In the genomic region with DNA sequence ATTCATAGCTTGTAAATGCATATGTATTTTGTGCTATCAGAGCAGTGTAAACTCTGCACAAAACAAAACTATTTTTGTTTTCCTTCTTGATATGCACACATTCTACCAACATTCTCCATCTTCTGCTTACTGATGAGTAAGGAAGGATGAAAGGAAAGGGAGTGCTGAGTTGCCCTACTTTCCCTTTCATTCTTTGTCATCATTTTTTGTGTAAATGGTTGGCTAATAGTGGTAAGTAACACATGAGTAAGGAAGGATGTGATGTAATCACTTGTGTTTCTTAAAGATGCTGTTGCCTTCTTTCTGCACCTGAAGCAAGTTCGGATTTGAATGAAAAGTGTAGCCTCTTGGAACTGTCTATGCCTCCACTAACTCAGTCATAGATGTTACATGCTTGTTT, we compare ENCODE assay signal across 9 cellular contexts. TPM values are rescaled to one million over a fixed set of nuclear protein-coding genes. Genes with fewer than 3 reads are reported as not detected.
DNase-seq lines count a peak whose midpoint lies in the region; ATAC-seq and TF ChIP-seq lines count a peak whose summit lies in the region.
"Had no signal": no experiment of that assay in that cellular context is flagged by ENCODE, and none has a peak within 500 bp of the region (broad histone marks: within the 10 kb centered on the region; RNA-seq: fewer than 3 reads in every experiment).

No MANE protein-coding gene starts in this region.

- TF ChIP-seq RAD21 in HCT116 (IDR thresholded peaks at IDR 0.05; ENCODE audit: low read depth), result no peak

- H3K9ac ChIP-seq in HCT116 (ENCODE audit: low read length) (no peak overlapping the region), PC-3 (ENCODE audit: low read length) (no peak overlapping the region)

- POLR2A ChIA-PET in HCT116 (lab: Charles Lee) (no interaction called here), PC-3 (lab: Charles Lee; ENCODE audit: unreplicated experiment) (no interaction called here)

- H3K36me3 Mint-ChIP-seq in endothelial cell (ENCODE audit: low read depth, unreplicated experiment), result peaks cover 4% of the 10 kb centered on the region

- H3K4me1 ChIP-seq in HCT116 (ENCODE audit: control insufficient read depth in 1 of 2, insufficient read depth in 2 of 2, low read length in 2 of 2), result peaks cover 6 to 12% of the 10 kb centered on the region in 2 experiments; a peak in 3 of 4 replicates
- H3K4me1 ChIP-seq in PC-3 (ENCODE audit: insufficient read depth, low read length), result peaks cover 13% of the 10 kb centered on the region
- peaks cover 2% of the 10 kb centered on the region for H3K4me1 ChIP-seq in prostate gland (replicated peaks)
- H3K4me1 ChIP-seq in tibial nerve, result peaks cover 0 to 33% (median 8%) of the 10 kb centered on the region in 4 donors

- no peaks in the 10 kb centered on the region for H3K36me3 ChIP-seq in HCT116 (ENCODE audit: control insufficient read depth in 1 of 2, insufficient read depth in 2 of 2, low read length in 2 of 2)
- no peaks in the 10 kb centered on the region for H3K36me3 ChIP-seq in PC-3 (ENCODE audit: low read depth, low read length)
- H3K36me3 ChIP-seq in prostate gland, result no peaks in the 10 kb centered on the region
- no peaks in the 10 kb centered on the region for H3K36me3 ChIP-seq in tibial nerve

- H3K4me3 Mint-ChIP-seq in endothelial cell (ENCODE audit: unreplicated experiment), result no peak overlapping the region

- TF ChIP-seq CTCF in HCT116 (IDR thresholded peaks at IDR 0.05 in 2 of 3, conservative IDR thresholded peaks at IDR 0.05 in 1 of 3; ENCODE audit: borderline replicate concordance in 1 of 3, insufficient read depth in 1 of 3, low read depth in 2 of 3, low read length in 2 of 3), result no peak
- TF ChIP-seq CTCF in PC-3 (conservative IDR thresholded peaks at IDR 0.05; ENCODE audit: low read depth, low read length), result no peak
- no peak for TF ChIP-seq CTCF in prostate gland (IDR thresholded peaks at IDR 0.05)
- no peak for TF ChIP-seq CTCF in endothelial cell (IDR thresholded peaks at IDR 0.05; ENCODE audit: unreplicated experiment)
- TF ChIP-seq CTCF in tibial nerve (IDR thresholded peaks at IDR 0.05), result no peak

- RAD21 ChIA-PET in HCT116 (lab: Charles Lee; ENCODE audit: low non-redundant PET in 1 of 2, low total read pairs in 2 of 2, uncharacterized antibody in 2 of 2, unreplicated experiment in 2 of 2), result no interaction called here

- H3K27ac ChIP-seq in HCT116 (ENCODE audit: low read depth, low read length) (no peak overlapping the region), PC-3 (ENCODE audit: low read length) (no peak overlapping the region), prostate gland (no peak overlapping the region), tibial nerve (no peak overlapping the region)

- H3K4me1 Mint-ChIP-seq in endothelial cell (ENCODE audit: unreplicated experiment), result peaks cover 22% of the 10 kb centered on the region

- no peaks in the 10 kb centered on the region for H3F3A ChIP-seq in PC-3 (ENCODE audit: low read length, unreplicated experiment)

- H3K4me2 ChIP-seq in HCT116 (ENCODE audit: low read length) (no peak overlapping the region), PC-3 (ENCODE audit: low read length) (no peak overlapping the region)

- intact Hi-C loops in HCT116 (cut with micrococcal nuclease) (no loop called here), PC-3 (cut with micrococcal nuclease) (loop anchor here (10.0 kb wide), 2 partner anchors 167 to 557 kb away; no protein-coding TSS in a partner anchor), prostate gland (cut with DNase I) (loop anchor here (10.0 kb wide), 2 partner anchors 157 to 387 kb away; a partner anchor contains a TSS)

- CTCF ChIA-PET in HCT116 (lab: Charles Lee), result no interaction called here
- CTCF ChIA-PET in PC-3 (lab: Charles Lee), result no interaction called here

- H2AFZ ChIP-seq in HCT116 (ENCODE audit: low read depth, low read length, poor library complexity, severe bottlenecking) (no peak overlapping the region), PC-3 (ENCODE audit: low read length) (no peak overlapping the region)

- H4K20me1 ChIP-seq in HCT116 (ENCODE audit: insufficient read depth) (no peaks in the 10 kb centered on the region), PC-3 (ENCODE audit: low read length) (no peaks in the 10 kb centered on the region)

- peak in 1 of 2 donors; percentile 67 for TF ChIP-seq EP300 in tibial nerve (IDR thresholded peaks at IDR 0.05)

- H3K4me3 ChIP-seq in HCT116 (replicated peaks in 1 of 2; ENCODE audit: low read depth in 1 of 2, low read length in 2 of 2) (no peak overlapping the region), PC-3 (ENCODE audit: low read length) (no peak overlapping the region), prostate gland (no peak overlapping the region), tibial nerve (no peak overlapping the region)

- H3K9me3 ChIP-seq in HCT116 (ENCODE audit: control insufficient read depth in 1 of 2, insufficient read depth in 1 of 2, low read depth in 1 of 2, low read length in 2 of 2), result no peaks in the 10 kb centered on the region
- no peaks in the 10 kb centered on the region for H3K9me3 ChIP-seq in PC-3 (ENCODE audit: low read length)
- H3K9me3 ChIP-seq in prostate gland, result no peaks in the 10 kb centered on the region
- H3K9me3 ChIP-seq in tibial nerve, result no peaks in the 10 kb centered on the region

- H3K27me3 ChIP-seq in HCT116 (ENCODE audit: insufficient read depth, low read length) (no peaks in the 10 kb centered on the region), PC-3 (ENCODE audit: low read length) (no peaks in the 10 kb centered on the region), prostate gland (replicated peaks; ENCODE audit: insufficient read depth) (no peaks in the 10 kb centered on the region), tibial nerve (no peaks in the 10 kb centered on the region)

- no peak for ATAC-seq in HCT116
- no peak for ATAC-seq in PC-3

- no peaks in the 10 kb centered on the region for H3K9me2 ChIP-seq in HCT116 (ENCODE audit: insufficient read depth)
- H3K9me2 ChIP-seq in PC-3 (replicated peaks; ENCODE audit: low read length), result no peaks in the 10 kb centered on the region

- no peak overlapping the region for H3K27ac Mint-ChIP-seq in endothelial cell (ENCODE audit: unreplicated experiment)

- BruUV-seq in HCT116 (replicated peaks; lab: Mats Ljungman, UMichigan) (no TSS peak), PC-3 (replicated peaks; lab: Mats Ljungman, UMichigan) (no TSS peak)

- no peaks in the 10 kb centered on the region for H3K9me3 Mint-ChIP-seq in endothelial cell (ENCODE audit: unreplicated experiment)

- DNase-seq in GM04503 (ENCODE audit: low read depth) (peak; percentile 52), HCT116 (ENCODE audit: low read depth, low spot score) (no peak), PC-3 (peak; percentile 35), germinal center (ENCODE audit: low spot score) (peak; percentile 18), prostate gland (ENCODE audit: low spot score) (no peak), endothelial cell (ENCODE audit: low spot score) (no peak), D341Med (ENCODE audit: low spot score) (no peak), tibial nerve (ENCODE audit: low spot score in 2 of 2) (no peak)
- DNase-seq: cerebellar nuclear complex had no signal

- no peaks in the 10 kb centered on the region; the same call in 1 of the 2 replicates for H3K79me2 ChIP-seq in HCT116 (ENCODE audit: insufficient read depth, low read length)
- peaks cover 32% of the 10 kb centered on the region for H3K79me2 ChIP-seq in PC-3 (ENCODE audit: low read length)

- TF ChIP-seq POLR2A in HCT116 (IDR thresholded peaks at IDR 0.05; ENCODE audit: borderline replicate concordance, extremely low read depth, insufficient read depth, insufficient read length) (no peak), prostate gland (IDR thresholded peaks at IDR 0.05) (no peak), tibial nerve (IDR thresholded peaks at IDR 0.05) (no peak)

- 82% methylated on average over 1 of the region's 1 CpG for WGBS in prostate gland
- WGBS in tibial nerve, 2 donors, result 81 to 84% methylated on average over 1 of the region's 1 CpG

- peaks cover 9% of the 10 kb centered on the region for H3K27me3 Mint-ChIP-seq in endothelial cell (ENCODE audit: unreplicated experiment)

TF ChIP-seq in HCT116, 20 proteins besides CTCF, POLR2A, EP300 and RAD21:
- TF ChIP-seq, protein P1, sequence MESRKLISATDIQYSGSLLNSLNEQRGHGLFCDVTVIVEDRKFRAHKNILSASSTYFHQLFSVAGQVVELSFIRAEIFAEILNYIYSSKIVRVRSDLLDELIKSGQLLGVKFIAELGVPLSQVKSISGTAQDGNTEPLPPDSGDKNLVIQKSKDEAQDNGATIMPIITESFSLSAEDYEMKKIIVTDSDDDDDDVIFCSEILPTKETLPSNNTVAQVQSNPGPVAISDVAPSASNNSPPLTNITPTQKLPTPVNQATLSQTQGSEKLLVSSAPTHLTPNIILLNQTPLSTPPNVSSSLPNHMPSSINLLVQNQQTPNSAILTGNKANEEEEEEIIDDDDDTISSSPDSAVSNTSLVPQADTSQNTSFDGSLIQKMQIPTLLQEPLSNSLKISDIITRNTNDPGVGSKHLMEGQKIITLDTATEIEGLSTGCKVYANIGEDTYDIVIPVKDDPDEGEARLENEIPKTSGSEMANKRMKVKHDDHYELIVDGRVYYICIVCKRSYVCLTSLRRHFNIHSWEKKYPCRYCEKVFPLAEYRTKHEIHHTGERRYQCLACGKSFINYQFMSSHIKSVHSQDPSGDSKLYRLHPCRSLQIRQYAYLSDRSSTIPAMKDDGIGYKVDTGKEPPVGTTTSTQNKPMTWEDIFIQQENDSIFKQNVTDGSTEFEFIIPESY (IDR thresholded peaks at IDR 0.05; ENCODE audit: extremely low read depth, insufficient replicate concordance, low read length), result no peak
- 0 out of 2 replicates have a peak, but pooled peaks have one; percentile 35 for TF ChIP-seq CEBPB (IDR thresholded peaks at IDR 0.05; ENCODE audit: low read depth)

RNA-seq across cellular contexts. Expression of a gene that starts 4.6 kb away (rescaled TPM):
- 12.8 TPM for total RNA-seq in HCT116 (2021; ENCODE audit: unreplicated experiment)
- polyA plus RNA-seq in HCT116 (2012), result 2.6 and 4.1 TPM in 2 replicates
- 13.9 and 25.3 TPM in 2 replicates for total RNA-seq in PC-3 (2014; rRNA removed)
- 10 to 100 TPM; 20.0 to 44.2 TPM for total RNA-seq in prostate gland
- total RNA-seq in endothelial cell (ENCODE audit: unreplicated experiment), result 19.7 TPM
- 10 to 100 TPM; 26.7 to 45.9 (median 34.1) TPM for total RNA-seq in tibial nerve

Comparison
In these comparisons a context has a peak if more than half of its experiments do, and no peak if none do; other contexts are left out.
1. DNase-seq: peak in GM04503 (single experiment), PC-3 (single experiment) and germinal center (single experiment); none in HCT116 (single experiment), prostate gland (single experiment), endothelial cell (single experiment), D341Med (single experiment) and tibial nerve (0 of 2).